In genomic region chr11:8261921-8262551, GRCh38 we compare ENCODE assay signal across 11 cellular contexts. TPM values are rescaled to one million over a fixed set of nuclear protein-coding genes. Genes with fewer than 3 reads are reported as not detected.
DNase-seq lines count a peak whose midpoint lies in the region; TF ChIP-seq lines count a peak whose summit lies in the region.
"Had no signal": no experiment of that assay in that cellular context is flagged by ENCODE, and none has a peak within 500 bp of the region (broad histone marks: within the 10 kb centered on the region; RNA-seq: fewer than 3 reads in every experiment).

No MANE protein-coding gene starts in this region.

- peaks cover 0 to 19% (median 2%) of the 10 kb centered on the region in 4 donors for H3K4me1 ChIP-seq in Peyer's patch

- no peak overlapping the region for H3K27ac ChIP-seq in Peyer's patch

- H3K4me3 ChIP-seq in Peyer's patch, result peak overlapping the region in 2 of 4 donors; percentile 48 to 55
- peak overlapping the region; percentile 39 for H3K4me3 ChIP-seq in iPS-11a (ENCODE audit: low read depth, low read length)
- H3K4me3 ChIP-seq in retinal pigment epithelial cell (ENCODE audit: low read length), result peak overlapping the region; percentile 43

- no peaks in the 10 kb centered on the region for H3K36me3 ChIP-seq in Peyer's patch

- peak; percentile 54 for DNase-seq in DMS79 treated with DMSO at 0.1 percent for 48 hours (lab: John Stamatoyannopoulos, UW)
- peak in 2 of 3 donors; percentile 24 to 43 for DNase-seq in Peyer's patch
- no peak for DNase-seq in retinal pigment epithelial cell (ENCODE audit: low read depth)
- no peak for DNase-seq in NCI-H1436 (lab: John Stamatoyannopoulos, UW)
- DNase-seq in NCI-H128 (lab: John Stamatoyannopoulos, UW; ENCODE audit: unreplicated experiment), result no peak
- no peak for DNase-seq in NOMO-1 (lab: John Stamatoyannopoulos, UW; ENCODE audit: unreplicated experiment in 2 of 2)
- DNase-seq in activated CD4-positive, alpha-beta T cell treated with anti-CD3 and anti-CD28 coated beads, Interleukin-2, amount 50 U/mL, for 4 hours, result no peak
- DNase-seq: effector CD4-positive, alpha-beta T cell; GF-D8; MV-4-11 had no signal

- no peak for TF ChIP-seq CTCF in Peyer's patch (IDR thresholded peaks at IDR 0.05)
- no peak for TF ChIP-seq CTCF in retinal pigment epithelial cell (conservative IDR thresholded peaks at IDR 0.05; ENCODE audit: low read depth, low read length)

- H3K9me3 ChIP-seq in Peyer's patch, result no peaks in the 10 kb centered on the region

- no peak for TF ChIP-seq POLR2A in Peyer's patch (IDR thresholded peaks at IDR 0.05)

- peaks cover 0 to 16% of the 10 kb centered on the region in 2 donors for H3K27me3 ChIP-seq in Peyer's patch

RNA-seq across cellular contexts. Expression of gene LMO1, which starts 1.6 kb away (rescaled TPM):
- not detected for total RNA-seq in Peyer's patch

Comparison
In these comparisons a context has a peak if more than half of its experiments do, and no peak if none do; other contexts are left out.
1. DNase-seq: peak in DMS79 treated with DMSO at 0.1 percent for 48 hours (single experiment) and Peyer's patch (2 of 3); none in retinal pigment epithelial cell (single experiment), NCI-H1436 (single experiment), NCI-H128 (single experiment), NOMO-1 (0 of 2) and activated CD4-positive, alpha-beta T cell treated with anti-CD3 and anti-CD28 coated beads, Interleukin-2, amount 50 U/mL, for 4 hours (0 of 2).